ENCODE assay signal across 21 cellular contexts in genomic region chr14:45287609-45288008, GRCh38. TPM values are rescaled to one million over a fixed set of nuclear protein-coding genes. Genes with fewer than 3 reads are reported as not detected.
A peak's percentile ranks its signal among the peaks of the same experiment; 100 is the strongest.
DNase-seq lines count a peak whose midpoint lies in the region; ATAC-seq, FAIRE-seq and TF ChIP-seq lines count a peak whose summit lies in the region.
"Had no signal": no experiment of that assay in that cellular context is flagged by ENCODE, and none has a peak within 500 bp of the region (broad histone marks: within the 10 kb centered on the region; RNA-seq: fewer than 3 reads in every experiment).

No MANE protein-coding gene starts in this region.

- no peaks in the 10 kb centered on the region for H3K79me2 ChIP-seq in H9 (ENCODE audit: insufficient read depth, low read length)
- H3K79me2 ChIP-seq: hepatocyte had no signal

- no peak overlapping the region for H2AK5ac ChIP-seq in H9 (ENCODE audit: insufficient read length, low read length)

- no peak overlapping the region for H3K4me3 ChIP-seq in Panc1 (ENCODE audit: low read depth in 2 of 2, low read length in 2 of 2)
- no peak overlapping the region for H3K4me3 ChIP-seq in effector memory CD4-positive, alpha-beta T cell (ENCODE audit: insufficient read depth, low read depth, low read length, poor library complexity, severe bottlenecking)
- H3K4me3 ChIP-seq: hepatocyte, ovary, thoracic aorta had no signal

- H3K4me3 Mint-ChIP-seq in H9: no peak overlapping the region
- H3K4me3 Mint-ChIP-seq: activated T-cell treated with anti-CD3 and anti-CD28 coated beads, Interleukin-2, amount 50 U/mL, for 72 hours; B cell; T-helper 1 cell treated with Interleukin-12 subunit alpha and Interleukin-12 subunit beta and Interleukin-4 antibody, amounts not matched to agents 30 μg/mL and 1 μg/mL, for 36 hours had no signal

- H3K4me2 ChIP-seq in H9 (ENCODE audit: insufficient read depth, insufficient read length, low read length): no peak overlapping the region
- H3K4me2 ChIP-seq: hepatocyte had no signal

- peaks cover 0 to 3% (median 0%) of the 10 kb centered on the region in 3 experiments; a peak in 5 of 7 replicates for H3K36me3 Mint-ChIP-seq in H9 (ENCODE audit: insufficient read depth in 1 of 3, low read depth in 3 of 3)
- H3K36me3 Mint-ChIP-seq: activated naive CD4-positive, alpha-beta T cell treated with anti-CD3 and anti-CD28 coated beads, Interleukin-2, amount 50 U/mL, for 72 hours had no signal

- no peak overlapping the region for H3K14ac ChIP-seq in H9 (ENCODE audit: insufficient read depth, low read length)

- no peak overlapping the region for H3T11ph ChIP-seq in H9 (ENCODE audit: low read length)

- H4K8ac ChIP-seq in H9 (replicated peaks; ENCODE audit: insufficient read length, low read depth, low read length): no peak overlapping the region

- no peaks in the 10 kb centered on the region for H3K9me3 ChIP-seq in H9 (ENCODE audit: control insufficient read depth, low read depth, low read length)
- H3K9me3 ChIP-seq in Panc1 (ENCODE audit: control insufficient read depth, insufficient read depth, low read depth, low read length): no peaks in the 10 kb centered on the region
- no peaks in the 10 kb centered on the region for H3K9me3 ChIP-seq in effector memory CD4-positive, alpha-beta T cell (ENCODE audit: control insufficient read depth, low read length)
- H3K9me3 ChIP-seq: ovary, thoracic aorta had no signal

- H3K9ac ChIP-seq in H9 (ENCODE audit: extremely low read depth, insufficient read length, low read length): no peak overlapping the region

- no peak overlapping the region for H4K5ac ChIP-seq in H9 (ENCODE audit: insufficient read length, low read depth, low read length)

- H2BK15ac ChIP-seq in H9 (ENCODE audit: low read depth, low read length): no peak overlapping the region

- H2BK120ac ChIP-seq in H9 (ENCODE audit: low read depth, low read length, poor library complexity, severe bottlenecking): no peak overlapping the region

- no peaks in the 10 kb centered on the region for H3K36me3 ChIP-seq in Panc1 (ENCODE audit: control insufficient read depth, insufficient read depth, low read length)
- no peaks in the 10 kb centered on the region for H3K36me3 ChIP-seq in effector memory CD4-positive, alpha-beta T cell (ENCODE audit: control insufficient read depth, insufficient read depth, low read length)
- H3K36me3 ChIP-seq: ovary, thoracic aorta had no signal

- intact Hi-C loops in Panc1 (cut with micrococcal nuclease; ENCODE audit: unreplicated experiment): no loop called here

- H3K23ac ChIP-seq in H9 (ENCODE audit: insufficient read length, low read depth, low read length): no peak overlapping the region

- no peak for FAIRE-seq in D721Med (lab: Jason Lieb, UNC)

- POLR2A ChIA-PET in Panc1 (lab: Charles Lee): no interaction called here

- no TSS peak for BruUV-seq in Panc1 (replicated peaks; lab: Mats Ljungman, UMichigan)

- H3K9me3 Mint-ChIP-seq in H9: peaks cover 5% of the 10 kb centered on the region in 2 experiments; a peak in 4 of 5 replicates

- H3K27me3 Mint-ChIP-seq in H9 (ENCODE audit: low read depth): peaks cover 26% of the 10 kb centered on the region

- no peak overlapping the region for H3K27ac Mint-ChIP-seq in H9
- H3K27ac Mint-ChIP-seq: activated naive CD4-positive, alpha-beta T cell treated with anti-CD3 and anti-CD28 coated beads, Interleukin-2, amount 50 U/mL, for 72 hours; activated T-cell treated with anti-CD3 and anti-CD28 coated beads, Interleukin-2, amount 50 U/mL, for 72 hours; B cell; T-helper 1 cell treated with Interleukin-12 subunit alpha and Interleukin-12 subunit beta and Interleukin-4 antibody, amounts not matched to agents 30 μg/mL and 1 μg/mL, for 36 hours had no signal

- no peak overlapping the region for H3K18ac ChIP-seq in H9 (ENCODE audit: insufficient read length, low read depth, low read length)

- no peaks in the 10 kb centered on the region for H3K79me1 ChIP-seq in H9 (ENCODE audit: insufficient read depth, low read depth, low read length, poor library complexity, severe bottlenecking)

- no peak overlapping the region for H2BK5ac ChIP-seq in H9 (ENCODE audit: insufficient read length, low read length)

- H2AFZ ChIP-seq in H9 (ENCODE audit: low read length): no peak overlapping the region
- H2AFZ ChIP-seq: hepatocyte had no signal

- no peak overlapping the region for H2BK12ac ChIP-seq in H9 (ENCODE audit: insufficient read length, low read depth, low read length)

- no peak overlapping the region for H2BK20ac ChIP-seq in H9 (ENCODE audit: low read depth, low read length, poor library complexity, severe bottlenecking)

- in situ Hi-C loops in Panc1 (cut with HindIII; ENCODE audit: low pct_unique_long_range_greater_than_20kb, low sequenced_read_pairs): no loop called here

- WGBS in H9 (ENCODE audit: extremely low coverage, insufficient read length, low lambda C conversion rate): no CpG with 5 or more reads among the region's 2 CpGs

- no peak overlapping the region for H4K91ac ChIP-seq in H9 (ENCODE audit: insufficient read length, low read depth, low read length)

- no peak overlapping the region for H3K56ac ChIP-seq in H9 (ENCODE audit: insufficient read length, low read depth, low read length)

- H3K4me1 Mint-ChIP-seq in H9: no peaks in the 10 kb centered on the region
- H3K4me1 Mint-ChIP-seq: B cell had no signal

- ATAC-seq in Panc1 (no peak), GM21423 (IDR thresholded peaks at IDR 0.05; ENCODE audit: unreplicated experiment) (no peak)
- ATAC-seq: activated naive CD4-positive, alpha-beta T cell treated with anti-CD3 and anti-CD28 coated beads, Interleukin-2, amount 50 U/mL, for 72 hours; activated T-cell treated with anti-CD3 and anti-CD28 coated beads, Interleukin-2, amount 50 U/mL, for 72 hours; sciatic nerve had no signal

- H3K23me2 ChIP-seq in H9 (ENCODE audit: insufficient read length, low read depth, low read length, poor library complexity, severe bottlenecking): no peaks in the 10 kb centered on the region

- TF ChIP-seq CTCF in D721Med (IDR thresholded peaks at IDR 0.05; ENCODE audit: insufficient read depth, missing control alignments): peak; percentile 42
- TF ChIP-seq CTCF in H9 (conservative IDR thresholded peaks at IDR 0.05): peak; percentile 40
- TF ChIP-seq CTCF in Panc1 (IDR thresholded peaks at IDR 0.05): peak; percentile 28; the same call in 1 of the 2 replicates

- H3K27ac ChIP-seq in H9 (ENCODE audit: insufficient read length, low read depth, low read length) (no peak overlapping the region), Panc1 (ENCODE audit: low read length) (no peak overlapping the region)
- H3K27ac ChIP-seq in effector memory CD4-positive, alpha-beta T cell (ENCODE audit: insufficient read depth, low read length, poor library complexity, severe bottlenecking): no peak overlapping the region
- H3K27ac ChIP-seq: hepatocyte, ovary, thoracic aorta had no signal

- no peak overlapping the region for H3K4ac ChIP-seq in H9 (ENCODE audit: low read depth, low read length)

- no peaks in the 10 kb centered on the region for H4K20me1 ChIP-seq in H9 (ENCODE audit: control insufficient read depth, insufficient read depth, insufficient read length)

- H3K4me1 ChIP-seq in H9 (ENCODE audit: insufficient read depth, low read length): no peaks in the 10 kb centered on the region
- H3K4me1 ChIP-seq in Panc1 (ENCODE audit: control insufficient read depth, insufficient read depth, low read length): no peaks in the 10 kb centered on the region
- H3K4me1 ChIP-seq in effector memory CD4-positive, alpha-beta T cell (ENCODE audit: control insufficient read depth, insufficient read depth, low read length, poor library complexity, severe bottlenecking): no peaks in the 10 kb centered on the region

- CTCF ChIA-PET in Panc1 (lab: Charles Lee): no interaction called here

- DNase-seq in D721Med (ENCODE audit: insufficient read length, low spot score) (no peak), H9 (no peak), Panc1 (ENCODE audit: low read depth, low spot score) (no peak), midbrain (lab: John Stamatoyannopoulos, UW) (peak; percentile 7)
- no peak for DNase-seq in activated CD4-positive, CD25-positive, alpha-beta regulatory T cell treated with anti-CD3 and anti-CD28 coated beads, Interleukin-2, amount 50 U/mL, for 72 hours
- DNase-seq in effector memory CD4-positive, alpha-beta T cell: no peak
- DNase-seq: activated CD4-positive, CD25-positive, alpha-beta regulatory T cell; activated CD8-positive, alpha-beta memory T cell treated with anti-CD3 and anti-CD28 coated beads for 24 hours; activated T-cell treated with anti-CD3 and anti-CD28 coated beads, Interleukin-2, amount 50 U/mL, for 72 hours; GOT3; islet precursor cell; NCI-H1436; ovary; SHP77 had no signal

- H3K27me3 ChIP-seq in H9 (ENCODE audit: insufficient read depth, low read length) (no peaks in the 10 kb centered on the region; the same call in 1 of the 2 replicates), Panc1 (ENCODE audit: control insufficient read depth, insufficient read depth, low read length) (no peaks in the 10 kb centered on the region)
- no peaks in the 10 kb centered on the region for H3K27me3 ChIP-seq in effector memory CD4-positive, alpha-beta T cell (replicated peaks; ENCODE audit: control insufficient read depth, insufficient read depth, low read length, poor library complexity, severe bottlenecking)
- H3K27me3 ChIP-seq: hepatocyte, ovary had no signal

RNA-seq across cellular contexts. Expression of gene MIS18BP1, which starts 34.6 kb away (rescaled TPM):
- total RNA-seq in H9 (2021) (56.1 and 60.6 TPM in 2 replicates), Panc1 (2021; ENCODE audit: unreplicated experiment) (21.1 TPM)
- 10.6 TPM for polyA plus RNA-seq in Panc1 (2012; ENCODE audit: insufficient read length)
